ENCODE assay signal across 8 cellular contexts in genomic region chr6:34223964-34224940, GRCh38. TPM values are rescaled to one million over a fixed set of nuclear protein-coding genes. Genes with fewer than 3 reads are reported as not detected.
DNase-seq lines count a peak whose midpoint lies in the region; TF ChIP-seq lines count a peak whose summit lies in the region.

No MANE protein-coding gene starts in this region.

- H3K4me3 Mint-ChIP-seq in neural crest cell, result peak overlapping the region; percentile 67

- 2 to 3% (median 2%) methylated on average over 23 to 55 of the region's 55 CpGs for WGBS in stomach, 5 donors

- TF ChIP-seq CTCF in fibroblast of villous mesenchyme (IDR thresholded peaks at IDR 0.05; ENCODE audit: insufficient read depth, low read depth, low read length) (no peak), neural crest cell (conservative IDR thresholded peaks at IDR 0.05) (no peak), stomach (IDR thresholded peaks at IDR 0.05) (no peak)

- no peaks in the 10 kb centered on the region for H3K36me3 Mint-ChIP-seq in neural crest cell (ENCODE audit: low read depth)

- H3K27ac Mint-ChIP-seq in neural crest cell (ENCODE audit: unreplicated experiment), result peak overlapping the region; percentile 85

- H3K27me3 Mint-ChIP-seq in neural crest cell (ENCODE audit: low read depth), result no peaks in the 10 kb centered on the region

- peak; percentile 94 for DNase-seq in EH (ENCODE audit: low read depth)
- DNase-seq in GOT3 (lab: John Stamatoyannopoulos, UW), result peak; percentile 81
- peak; percentile 93 for DNase-seq in LHCN-M2 (ENCODE audit: low read depth)
- peak; percentile 79 to 84 for DNase-seq in SHP77 (lab: John Stamatoyannopoulos, UW)
- peak; percentile 90 for DNase-seq in activated gamma-delta T cell (lab: John Stamatoyannopoulos, UW)
- DNase-seq in fibroblast of villous mesenchyme (ENCODE audit: low read depth), result peak; percentile 94
- DNase-seq in neural crest cell (ENCODE audit: low read depth, low spot score), result peak; percentile 86
- DNase-seq in stomach, result peak; percentile 95

- H3K4me3 ChIP-seq in fibroblast of villous mesenchyme (ENCODE audit: low read depth, low read length) (peak overlapping the region; percentile 60), stomach (peak overlapping the region; percentile 52 to 70 (median 62))

- intact Hi-C loops in stomach (cut with DNase I; ENCODE audit: low total_unique reads), result no loop called here

- H3K27ac ChIP-seq in stomach, result peak overlapping the region; percentile 81 to 97 (median 96)

- TF ChIP-seq EP300 in stomach (IDR thresholded peaks at IDR 0.05), result no peak

- no peaks in the 10 kb centered on the region for H3K27me3 ChIP-seq in stomach

- no peaks in the 10 kb centered on the region for H3K9me3 ChIP-seq in stomach

- no peak for TF ChIP-seq POLR2A in stomach (IDR thresholded peaks at IDR 0.05)

- H3K36me3 ChIP-seq in stomach, result no peaks in the 10 kb centered on the region

- H3K4me1 ChIP-seq in stomach, result peaks cover 12 to 32% (median 15%) of the 10 kb centered on the region in 4 donors

- no peaks in the 10 kb centered on the region for H3K9me3 Mint-ChIP-seq in neural crest cell

- H3K4me1 Mint-ChIP-seq in neural crest cell, result peaks cover 29% of the 10 kb centered on the region

RNA-seq across cellular contexts. Expression of gene HMGA1, which starts 12.4 kb away (rescaled TPM):
- total RNA-seq in LHCN-M2 (2014; rRNA removed) (420 and 508 TPM in 2 replicates), fibroblast of villous mesenchyme (65.2 and 111 TPM in 2 replicates), neural crest cell (1,143 and 1,176 TPM in 2 replicates), stomach (100 to 1,000 TPM in 1 of 5 donors, 10 to 100 TPM in 3, 1 to 10 TPM in 1; 9.3 to 106 (median 33.6) TPM)
- polyA plus RNA-seq in LHCN-M2 (2012), result 237 TPM
- polyA plus RNA-seq in stomach, result 100 to 1,000 TPM in 1 of 3 donors, 10 to 100 TPM in 2; 91.4 to 114 (median 92.6) TPM

RNA-seq across cellular contexts. Expression of gene SMIM29, which starts 24.6 kb away (rescaled TPM):
- total RNA-seq in LHCN-M2 (2014; rRNA removed), result 73.4 and 75.4 TPM in 2 replicates
- 55.3 TPM for polyA plus RNA-seq in LHCN-M2 (2012)
- total RNA-seq in fibroblast of villous mesenchyme, result 22.5 and 30.9 TPM in 2 replicates
- 13.5 and 13.9 TPM in 2 replicates for total RNA-seq in neural crest cell
- total RNA-seq in stomach, result 10 to 100 TPM in 2 of 5 donors, 1 to 10 TPM in 3; 2.8 to 49.1 (median 5.3) TPM
- 10 to 100 TPM; 30.4 to 41.5 (median 32.1) TPM for polyA plus RNA-seq in stomach

Comparison
In these comparisons a context has a peak if more than half of its experiments do, and no peak if none do; other contexts are left out.
1. Peak in every context shown above with its lines: DNase-seq, H3K4me3 ChIP-seq and H3K27ac ChIP-seq.